In the genomic region with DNA sequence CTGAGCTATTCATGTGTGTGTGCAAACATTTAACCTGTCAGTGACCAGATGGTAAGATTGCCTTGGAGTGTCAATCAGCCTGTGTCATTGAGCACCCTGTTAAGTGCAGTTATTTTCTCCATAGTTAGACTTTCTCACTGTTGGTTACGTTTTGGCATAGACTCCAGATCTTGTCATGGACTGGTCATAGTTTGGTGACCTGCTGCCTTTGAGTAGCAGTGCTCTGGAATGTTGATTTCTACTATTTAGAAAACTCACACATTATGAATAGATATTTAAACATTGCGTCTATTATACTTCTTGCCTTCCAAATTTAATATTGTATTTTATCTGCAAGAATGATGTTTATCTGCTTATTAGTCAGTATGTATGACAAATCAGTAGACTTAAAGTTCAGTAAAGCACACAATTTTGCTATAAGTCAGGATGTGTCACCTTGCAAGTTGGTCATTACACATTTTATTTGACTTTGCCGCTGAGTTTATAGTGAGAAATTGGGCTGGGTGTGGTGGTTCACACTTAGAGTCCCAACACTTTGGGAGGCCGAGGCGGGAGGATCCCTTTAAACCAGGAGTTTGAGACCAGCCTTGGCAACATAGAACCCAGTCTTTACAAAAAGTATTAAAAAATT, we compare ENCODE assay signal across 1 cellular context.
TF ChIP-seq lines count a peak whose summit lies in the region.

No MANE protein-coding gene starts in this region.

TF ChIP-seq in GM12878, 131 proteins besides CTCF, POLR2A, EP300 and RAD21:
- TF ChIP-seq, protein P1, sequence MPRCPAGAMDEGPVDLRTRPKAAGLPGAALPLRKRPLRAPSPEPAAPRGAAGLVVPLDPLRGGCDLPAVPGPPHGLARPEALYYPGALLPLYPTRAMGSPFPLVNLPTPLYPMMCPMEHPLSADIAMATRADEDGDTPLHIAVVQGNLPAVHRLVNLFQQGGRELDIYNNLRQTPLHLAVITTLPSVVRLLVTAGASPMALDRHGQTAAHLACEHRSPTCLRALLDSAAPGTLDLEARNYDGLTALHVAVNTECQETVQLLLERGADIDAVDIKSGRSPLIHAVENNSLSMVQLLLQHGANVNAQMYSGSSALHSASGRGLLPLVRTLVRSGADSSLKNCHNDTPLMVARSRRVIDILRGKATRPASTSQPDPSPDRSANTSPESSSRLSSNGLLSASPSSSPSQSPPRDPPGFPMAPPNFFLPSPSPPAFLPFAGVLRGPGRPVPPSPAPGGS (IDR thresholded peaks at IDR 0.05; ENCODE audit: borderline replicate concordance, insufficient read depth, low read depth, low read length, poor library complexity, severe bottlenecking): peak; percentile 63
- TF ChIP-seq HDAC2 (IDR thresholded peaks at IDR 0.05): no peak
